In the genomic region with DNA sequence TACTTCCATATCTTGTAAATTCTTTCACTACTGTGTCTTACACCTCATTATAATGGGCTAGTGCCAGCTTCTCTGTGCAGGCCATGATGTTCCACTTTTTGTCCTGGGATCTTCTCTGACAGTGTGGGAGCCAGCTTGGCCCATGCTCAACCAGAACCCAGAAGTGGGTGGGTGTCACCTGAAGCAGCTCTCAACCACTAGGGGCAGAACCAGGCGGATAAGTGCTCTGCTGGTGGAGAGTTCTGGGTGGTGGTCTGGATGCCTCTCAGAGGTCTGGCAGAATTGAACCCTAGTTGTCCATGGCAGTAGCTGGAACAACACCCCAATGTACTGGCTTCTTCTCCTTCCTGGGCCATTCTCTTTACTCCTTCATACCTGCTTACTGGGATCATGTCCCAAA, we compare ENCODE assay signal across 2 cellular contexts.
TF ChIP-seq lines count a peak whose summit lies in the region.

No MANE protein-coding gene starts in this region.

TF ChIP-seq in SK-N-SH, 30 proteins besides CTCF, POLR2A, EP300 and RAD21 (continued from another document):
- TF ChIP-seq, protein P1, sequence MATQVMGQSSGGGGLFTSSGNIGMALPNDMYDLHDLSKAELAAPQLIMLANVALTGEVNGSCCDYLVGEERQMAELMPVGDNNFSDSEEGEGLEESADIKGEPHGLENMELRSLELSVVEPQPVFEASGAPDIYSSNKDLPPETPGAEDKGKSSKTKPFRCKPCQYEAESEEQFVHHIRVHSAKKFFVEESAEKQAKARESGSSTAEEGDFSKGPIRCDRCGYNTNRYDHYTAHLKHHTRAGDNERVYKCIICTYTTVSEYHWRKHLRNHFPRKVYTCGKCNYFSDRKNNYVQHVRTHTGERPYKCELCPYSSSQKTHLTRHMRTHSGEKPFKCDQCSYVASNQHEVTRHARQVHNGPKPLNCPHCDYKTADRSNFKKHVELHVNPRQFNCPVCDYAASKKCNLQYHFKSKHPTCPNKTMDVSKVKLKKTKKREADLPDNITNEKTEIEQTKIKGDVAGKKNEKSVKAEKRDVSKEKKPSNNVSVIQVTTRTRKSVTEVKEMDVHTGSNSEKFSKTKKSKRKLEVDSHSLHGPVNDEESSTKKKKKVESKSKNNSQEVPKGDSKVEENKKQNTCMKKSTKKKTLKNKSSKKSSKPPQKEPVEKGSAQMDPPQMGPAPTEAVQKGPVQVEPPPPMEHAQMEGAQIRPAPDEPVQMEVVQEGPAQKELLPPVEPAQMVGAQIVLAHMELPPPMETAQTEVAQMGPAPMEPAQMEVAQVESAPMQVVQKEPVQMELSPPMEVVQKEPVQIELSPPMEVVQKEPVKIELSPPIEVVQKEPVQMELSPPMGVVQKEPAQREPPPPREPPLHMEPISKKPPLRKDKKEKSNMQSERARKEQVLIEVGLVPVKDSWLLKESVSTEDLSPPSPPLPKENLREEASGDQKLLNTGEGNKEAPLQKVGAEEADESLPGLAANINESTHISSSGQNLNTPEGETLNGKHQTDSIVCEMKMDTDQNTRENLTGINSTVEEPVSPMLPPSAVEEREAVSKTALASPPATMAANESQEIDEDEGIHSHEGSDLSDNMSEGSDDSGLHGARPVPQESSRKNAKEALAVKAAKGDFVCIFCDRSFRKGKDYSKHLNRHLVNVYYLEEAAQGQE (IDR thresholded peaks at IDR 0.05; ENCODE audit: low read depth, low read length), result no peak
- TF ChIP-seq SMC3 (IDR thresholded peaks at IDR 0.05; ENCODE audit: low read depth, low read length), result no peak
- no peak for TF ChIP-seq TAF1 (IDR thresholded peaks at IDR 0.05; ENCODE audit: borderline replicate concordance, low read depth, low read length)
- no peak for TF ChIP-seq RCOR1 (IDR thresholded peaks at IDR 0.05; ENCODE audit: low read length)
- no peak for TF ChIP-seq NRF1 (IDR thresholded peaks at IDR 0.05; ENCODE audit: low read depth, low read length)
- TF ChIP-seq, protein P2, sequence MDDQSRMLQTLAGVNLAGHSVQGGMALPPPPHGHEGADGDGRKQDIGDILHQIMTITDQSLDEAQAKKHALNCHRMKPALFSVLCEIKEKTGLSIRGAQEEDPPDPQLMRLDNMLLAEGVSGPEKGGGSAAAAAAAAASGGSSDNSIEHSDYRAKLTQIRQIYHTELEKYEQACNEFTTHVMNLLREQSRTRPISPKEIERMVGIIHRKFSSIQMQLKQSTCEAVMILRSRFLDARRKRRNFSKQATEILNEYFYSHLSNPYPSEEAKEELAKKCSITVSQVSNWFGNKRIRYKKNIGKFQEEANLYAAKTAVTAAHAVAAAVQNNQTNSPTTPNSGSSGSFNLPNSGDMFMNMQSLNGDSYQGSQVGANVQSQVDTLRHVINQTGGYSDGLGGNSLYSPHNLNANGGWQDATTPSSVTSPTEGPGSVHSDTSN (IDR thresholded peaks at IDR 0.05), result no peak
- no peak for TF ChIP-seq MXI1 (IDR thresholded peaks at IDR 0.05; ENCODE audit: low read depth, low read length)
- TF ChIP-seq, protein P3, sequence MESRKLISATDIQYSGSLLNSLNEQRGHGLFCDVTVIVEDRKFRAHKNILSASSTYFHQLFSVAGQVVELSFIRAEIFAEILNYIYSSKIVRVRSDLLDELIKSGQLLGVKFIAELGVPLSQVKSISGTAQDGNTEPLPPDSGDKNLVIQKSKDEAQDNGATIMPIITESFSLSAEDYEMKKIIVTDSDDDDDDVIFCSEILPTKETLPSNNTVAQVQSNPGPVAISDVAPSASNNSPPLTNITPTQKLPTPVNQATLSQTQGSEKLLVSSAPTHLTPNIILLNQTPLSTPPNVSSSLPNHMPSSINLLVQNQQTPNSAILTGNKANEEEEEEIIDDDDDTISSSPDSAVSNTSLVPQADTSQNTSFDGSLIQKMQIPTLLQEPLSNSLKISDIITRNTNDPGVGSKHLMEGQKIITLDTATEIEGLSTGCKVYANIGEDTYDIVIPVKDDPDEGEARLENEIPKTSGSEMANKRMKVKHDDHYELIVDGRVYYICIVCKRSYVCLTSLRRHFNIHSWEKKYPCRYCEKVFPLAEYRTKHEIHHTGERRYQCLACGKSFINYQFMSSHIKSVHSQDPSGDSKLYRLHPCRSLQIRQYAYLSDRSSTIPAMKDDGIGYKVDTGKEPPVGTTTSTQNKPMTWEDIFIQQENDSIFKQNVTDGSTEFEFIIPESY (IDR thresholded peaks at IDR 0.05; ENCODE audit: borderline replicate concordance, low read depth), result no peak
- TF ChIP-seq TEAD4 (IDR thresholded peaks at IDR 0.05; ENCODE audit: borderline replicate concordance, insufficient read depth), result no peak
- no peak for TF ChIP-seq SIN3A (IDR thresholded peaks at IDR 0.05; ENCODE audit: borderline replicate concordance, low read depth, low read length)
- no peak for TF ChIP-seq CHD2 (IDR thresholded peaks at IDR 0.05; ENCODE audit: low read length, partially characterized antibody)
- no peak for TF ChIP-seq YY1 (IDR thresholded peaks at IDR 0.05; ENCODE audit: low read depth)
- TF ChIP-seq, protein P4, sequence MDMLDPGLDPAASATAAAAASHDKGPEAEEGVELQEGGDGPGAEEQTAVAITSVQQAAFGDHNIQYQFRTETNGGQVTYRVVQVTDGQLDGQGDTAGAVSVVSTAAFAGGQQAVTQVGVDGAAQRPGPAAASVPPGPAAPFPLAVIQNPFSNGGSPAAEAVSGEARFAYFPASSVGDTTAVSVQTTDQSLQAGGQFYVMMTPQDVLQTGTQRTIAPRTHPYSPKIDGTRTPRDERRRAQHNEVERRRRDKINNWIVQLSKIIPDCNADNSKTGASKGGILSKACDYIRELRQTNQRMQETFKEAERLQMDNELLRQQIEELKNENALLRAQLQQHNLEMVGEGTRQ (IDR thresholded peaks at IDR 0.05; ENCODE audit: borderline replicate concordance, low read depth, low read length), result no peak
- TF ChIP-seq MEF2A (IDR thresholded peaks at IDR 0.05; ENCODE audit: borderline replicate concordance, low read depth), result no peak
- no peak for TF ChIP-seq TCF12 (IDR thresholded peaks at IDR 0.05)
- TF ChIP-seq, protein P5, sequence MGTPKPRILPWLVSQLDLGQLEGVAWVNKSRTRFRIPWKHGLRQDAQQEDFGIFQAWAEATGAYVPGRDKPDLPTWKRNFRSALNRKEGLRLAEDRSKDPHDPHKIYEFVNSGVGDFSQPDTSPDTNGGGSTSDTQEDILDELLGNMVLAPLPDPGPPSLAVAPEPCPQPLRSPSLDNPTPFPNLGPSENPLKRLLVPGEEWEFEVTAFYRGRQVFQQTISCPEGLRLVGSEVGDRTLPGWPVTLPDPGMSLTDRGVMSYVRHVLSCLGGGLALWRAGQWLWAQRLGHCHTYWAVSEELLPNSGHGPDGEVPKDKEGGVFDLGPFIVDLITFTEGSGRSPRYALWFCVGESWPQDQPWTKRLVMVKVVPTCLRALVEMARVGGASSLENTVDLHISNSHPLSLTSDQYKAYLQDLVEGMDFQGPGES (IDR thresholded peaks at IDR 0.05; ENCODE audit: low read depth, low read length), result no peak

TF ChIP-seq in SK-N-SH treated with all-trans-retinoic acid at 6 μM for 48 hours, 23 proteins besides CTCF, POLR2A, EP300 and RAD21 (continued from another document):
- TF ChIP-seq, protein P6, sequence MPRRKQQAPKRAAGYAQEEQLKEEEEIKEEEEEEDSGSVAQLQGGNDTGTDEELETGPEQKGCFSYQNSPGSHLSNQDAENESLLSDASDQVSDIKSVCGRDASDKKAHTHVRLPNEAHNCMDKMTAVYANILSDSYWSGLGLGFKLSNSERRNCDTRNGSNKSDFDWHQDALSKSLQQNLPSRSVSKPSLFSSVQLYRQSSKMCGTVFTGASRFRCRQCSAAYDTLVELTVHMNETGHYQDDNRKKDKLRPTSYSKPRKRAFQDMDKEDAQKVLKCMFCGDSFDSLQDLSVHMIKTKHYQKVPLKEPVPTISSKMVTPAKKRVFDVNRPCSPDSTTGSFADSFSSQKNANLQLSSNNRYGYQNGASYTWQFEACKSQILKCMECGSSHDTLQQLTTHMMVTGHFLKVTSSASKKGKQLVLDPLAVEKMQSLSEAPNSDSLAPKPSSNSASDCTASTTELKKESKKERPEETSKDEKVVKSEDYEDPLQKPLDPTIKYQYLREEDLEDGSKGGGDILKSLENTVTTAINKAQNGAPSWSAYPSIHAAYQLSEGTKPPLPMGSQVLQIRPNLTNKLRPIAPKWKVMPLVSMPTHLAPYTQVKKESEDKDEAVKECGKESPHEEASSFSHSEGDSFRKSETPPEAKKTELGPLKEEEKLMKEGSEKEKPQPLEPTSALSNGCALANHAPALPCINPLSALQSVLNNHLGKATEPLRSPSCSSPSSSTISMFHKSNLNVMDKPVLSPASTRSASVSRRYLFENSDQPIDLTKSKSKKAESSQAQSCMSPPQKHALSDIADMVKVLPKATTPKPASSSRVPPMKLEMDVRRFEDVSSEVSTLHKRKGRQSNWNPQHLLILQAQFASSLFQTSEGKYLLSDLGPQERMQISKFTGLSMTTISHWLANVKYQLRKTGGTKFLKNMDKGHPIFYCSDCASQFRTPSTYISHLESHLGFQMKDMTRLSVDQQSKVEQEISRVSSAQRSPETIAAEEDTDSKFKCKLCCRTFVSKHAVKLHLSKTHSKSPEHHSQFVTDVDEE (CRISPR knock-in tag; IDR thresholded peaks at IDR 0.05), result no peak
- TF ChIP-seq ISL1 (CRISPR knock-in tag; IDR thresholded peaks at IDR 0.05), result no peak
- no peak for TF ChIP-seq ZNF8 (CRISPR knock-in tag; IDR thresholded peaks at IDR 0.05)
- TF ChIP-seq RARB (CRISPR knock-in tag; IDR thresholded peaks at IDR 0.05), result no peak
- no peak for TF ChIP-seq OSR1 (CRISPR knock-in tag; IDR thresholded peaks at IDR 0.05)
- TF ChIP-seq, protein P7, sequence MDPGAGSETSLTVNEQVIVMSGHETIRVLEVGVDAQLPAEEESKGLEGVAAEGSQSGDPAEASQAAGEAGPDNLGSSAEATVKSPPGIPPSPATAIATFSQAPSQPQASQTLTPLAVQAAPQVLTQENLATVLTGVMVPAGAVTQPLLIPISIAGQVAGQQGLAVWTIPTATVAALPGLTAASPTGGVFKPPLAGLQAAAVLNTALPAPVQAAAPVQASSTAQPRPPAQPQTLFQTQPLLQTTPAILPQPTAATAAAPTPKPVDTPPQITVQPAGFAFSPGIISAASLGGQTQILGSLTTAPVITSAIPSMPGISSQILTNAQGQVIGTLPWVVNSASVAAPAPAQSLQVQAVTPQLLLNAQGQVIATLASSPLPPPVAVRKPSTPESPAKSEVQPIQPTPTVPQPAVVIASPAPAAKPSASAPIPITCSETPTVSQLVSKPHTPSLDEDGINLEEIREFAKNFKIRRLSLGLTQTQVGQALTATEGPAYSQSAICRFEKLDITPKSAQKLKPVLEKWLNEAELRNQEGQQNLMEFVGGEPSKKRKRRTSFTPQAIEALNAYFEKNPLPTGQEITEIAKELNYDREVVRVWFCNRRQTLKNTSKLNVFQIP (CRISPR knock-in tag; IDR thresholded peaks at IDR 0.05; ENCODE audit: borderline replicate concordance, low read depth), result no peak
- no peak for TF ChIP-seq TOX (CRISPR knock-in tag; IDR thresholded peaks at IDR 0.05; ENCODE audit: borderline replicate concordance)
- TF ChIP-seq ARNTL (CRISPR knock-in tag; IDR thresholded peaks at IDR 0.05; ENCODE audit: borderline replicate concordance, low read depth), result no peak
- no peak for TF ChIP-seq GLIS3 (CRISPR knock-in tag; IDR thresholded peaks at IDR 0.05)
- TF ChIP-seq SNAI2 (CRISPR knock-in tag; IDR thresholded peaks at IDR 0.05), result no peak
